In genomic region chr5:74243634-74244033, GRCh38 we compare ENCODE assay signal across 14 cellular contexts.
DNase-seq lines count a peak whose midpoint lies in the region; ATAC-seq and TF ChIP-seq lines count a peak whose summit lies in the region.
"Had no signal": no experiment of that assay in that cellular context is flagged by ENCODE, and none has a peak within 500 bp of the region (broad histone marks: within the 10 kb centered on the region; RNA-seq: fewer than 3 reads in every experiment).

No MANE protein-coding gene starts in this region.

- H3K4me3 ChIP-seq in HCT116 (replicated peaks in 1 of 2; ENCODE audit: low read depth in 1 of 2, low read length in 2 of 2) (no peak overlapping the region), osteoblast (ENCODE audit: insufficient read depth, low read length) (no peak overlapping the region), MM.1S (ENCODE audit: low read length) (no peak overlapping the region)
- H3K4me3 ChIP-seq: lower lobe of right lung had no signal

- H3K79me2 ChIP-seq in HCT116 (ENCODE audit: insufficient read depth, low read length), result no peaks in the 10 kb centered on the region
- H3K79me2 ChIP-seq in osteoblast (ENCODE audit: insufficient read depth, low read length), result no peaks in the 10 kb centered on the region
- H3K79me2 ChIP-seq in MM.1S (ENCODE audit: low read length), result no peaks in the 10 kb centered on the region

- H3K4me1 ChIP-seq in HCT116 (ENCODE audit: control insufficient read depth in 1 of 2, insufficient read depth in 2 of 2, low read length in 2 of 2) (peaks cover 6 to 27% of the 10 kb centered on the region in 2 experiments; a peak in 3 of 4 replicates), osteoblast (ENCODE audit: insufficient read depth, low read length) (peaks cover 12% of the 10 kb centered on the region), MM.1S (ENCODE audit: low read length) (peaks cover 18% of the 10 kb centered on the region)

- RAD21 ChIA-PET in HCT116 (lab: Charles Lee; ENCODE audit: low non-redundant PET in 1 of 2, low total read pairs in 2 of 2, uncharacterized antibody in 2 of 2, unreplicated experiment in 2 of 2), result no interaction called here

- no peak overlapping the region for H3K27ac ChIP-seq in HCT116 (ENCODE audit: low read depth, low read length)
- no peak overlapping the region for H3K27ac ChIP-seq in osteoblast (ENCODE audit: low read depth, low read length)
- no peak overlapping the region for H3K27ac ChIP-seq in MM.1S (ENCODE audit: low read length)
- H3K27ac ChIP-seq: brain microvascular endothelial cell, lower lobe of right lung had no signal

- no peak overlapping the region for H3K9ac ChIP-seq in HCT116 (ENCODE audit: low read length)
- H3K9ac ChIP-seq in MM.1S (ENCODE audit: low read length), result no peak overlapping the region

- H4K20me1 ChIP-seq in HCT116 (ENCODE audit: insufficient read depth) (no peaks in the 10 kb centered on the region), osteoblast (ENCODE audit: insufficient read depth, low read length) (no peaks in the 10 kb centered on the region), MM.1S (ENCODE audit: insufficient read depth, low read length) (no peaks in the 10 kb centered on the region)

- H3K9me3 ChIP-seq in HCT116 (ENCODE audit: control insufficient read depth in 1 of 2, insufficient read depth in 1 of 2, low read depth in 1 of 2, low read length in 2 of 2), result no peaks in the 10 kb centered on the region
- no peaks in the 10 kb centered on the region for H3K9me3 ChIP-seq in osteoblast (ENCODE audit: low read depth, low read length)
- H3K9me3 ChIP-seq in MM.1S (replicated peaks; ENCODE audit: insufficient read depth, low read length), result no peaks in the 10 kb centered on the region
- H3K9me3 ChIP-seq: lower lobe of right lung had no signal

- CTCF ChIA-PET in HCT116 (lab: Charles Lee), result no interaction called here

- TF ChIP-seq CTCF in HCT116 (IDR thresholded peaks at IDR 0.05 in 2 of 3, conservative IDR thresholded peaks at IDR 0.05 in 1 of 3; ENCODE audit: borderline replicate concordance in 1 of 3, insufficient read depth in 1 of 3, low read depth in 2 of 3, low read length in 2 of 3) (no peak), osteoblast (IDR thresholded peaks at IDR 0.05; ENCODE audit: extremely low read depth, low read depth, low read length) (no peak), MM.1S (IDR thresholded peaks at IDR 0.05; ENCODE audit: low read length) (no peak)

- H3F3A ChIP-seq in MM.1S (ENCODE audit: insufficient read depth, low read length), result no peaks in the 10 kb centered on the region

- DNase-seq in HCT116 (ENCODE audit: low read depth, low spot score) (no peak), NCI-H69 (lab: John Stamatoyannopoulos, UW) (peak; percentile 80), dermis blood vessel endothelial cell (peak; percentile 12), osteoblast (ENCODE audit: insufficient read length, low spot score, missing footprints) (no peak), NCI-H1417 treated with DMSO at 0.1 percent for 48 hours (lab: John Stamatoyannopoulos, UW) (no peak), MM.1S (no peak)
- DNase-seq in stimulated activated naive CD8-positive, alpha-beta T cell treated with anti-CD3 and anti-CD28 coated beads, Interleukin-15, Interleukin-2, amounts not matched to agents 100 U/mL and 50 U/mL, for 24 hours, result no peak
- DNase-seq: activated CD4-positive, alpha-beta T cell treated with anti-CD3 and anti-CD28 coated beads for 4 hours; activated naive CD4-positive, alpha-beta T cell treated with anti-CD3 and anti-CD28 coated beads, Interleukin-2, amount 50 U/mL, for 16 hours; brain microvascular endothelial cell; lower lobe of right lung; T-helper 2 cell had no signal

- H3K4me2 ChIP-seq in HCT116 (ENCODE audit: low read length) (no peak overlapping the region), osteoblast (ENCODE audit: insufficient read depth, low read length) (no peak overlapping the region), MM.1S (ENCODE audit: low read depth, low read length) (no peak overlapping the region)

- no peak for TF ChIP-seq POLR2A in HCT116 (IDR thresholded peaks at IDR 0.05; ENCODE audit: borderline replicate concordance, extremely low read depth, insufficient read depth, insufficient read length)

- BruUV-seq in HCT116 (replicated peaks; lab: Mats Ljungman, UMichigan), result no TSS peak

- POLR2A ChIA-PET in HCT116 (lab: Charles Lee), result no interaction called here

- H3K9me2 ChIP-seq in HCT116 (ENCODE audit: insufficient read depth) (no peaks in the 10 kb centered on the region), MM.1S (replicated peaks; ENCODE audit: insufficient read depth, low read length) (no peaks in the 10 kb centered on the region)

- ATAC-seq in HCT116, result no peak
- no peak for ATAC-seq in stimulated activated naive CD8-positive, alpha-beta T cell treated with anti-CD3 and anti-CD28 coated beads, Interleukin-15, Interleukin-2, amounts not matched to agents 100 U/mL and 50 U/mL, for 24 hours
- ATAC-seq: lower lobe of right lung; natural killer cell treated with Interleukin-12 subunit alpha and Interleukin-12 subunit beta and Interleukin-15 and Interleukin-18, amount 100 ng/mL, for 72 hours; Right ventricle myocardium inferior had no signal

- intact Hi-C loops in HCT116 (cut with micrococcal nuclease), result no loop called here

- no peaks in the 10 kb centered on the region for H3K36me3 ChIP-seq in HCT116 (ENCODE audit: control insufficient read depth in 1 of 2, insufficient read depth in 2 of 2, low read length in 2 of 2)
- no peaks in the 10 kb centered on the region for H3K36me3 ChIP-seq in osteoblast (ENCODE audit: insufficient read depth, low read length)
- no peaks in the 10 kb centered on the region for H3K36me3 ChIP-seq in MM.1S (replicated peaks; ENCODE audit: insufficient read depth, low read length)
- H3K36me3 ChIP-seq: brain microvascular endothelial cell, lower lobe of right lung had no signal

- TF ChIP-seq RAD21 in HCT116 (IDR thresholded peaks at IDR 0.05; ENCODE audit: low read depth), result no peak

- H3K27me3 ChIP-seq in HCT116 (ENCODE audit: insufficient read depth, low read length) (no peaks in the 10 kb centered on the region), osteoblast (ENCODE audit: insufficient read depth, low read length) (no peaks in the 10 kb centered on the region), MM.1S (replicated peaks; ENCODE audit: insufficient read depth, low read length) (no peaks in the 10 kb centered on the region)
- H3K27me3 ChIP-seq: brain microvascular endothelial cell had no signal

- H2AFZ ChIP-seq in HCT116 (ENCODE audit: low read depth, low read length, poor library complexity, severe bottlenecking), result peak overlapping the region; percentile 38
- peak overlapping the region; percentile 4 for H2AFZ ChIP-seq in osteoblast (ENCODE audit: low read length)
- H2AFZ ChIP-seq in MM.1S (ENCODE audit: low read length), result no peak overlapping the region

TF ChIP-seq in HCT116, 20 proteins besides CTCF, POLR2A, EP300 and RAD21:
- TF ChIP-seq SIN3A (IDR thresholded peaks at IDR 0.05; ENCODE audit: low read depth) (no peak), CEBPB (IDR thresholded peaks at IDR 0.05; ENCODE audit: low read depth) (no peak), SP1 (IDR thresholded peaks at IDR 0.05; ENCODE audit: low read depth) (no peak), EZH2phosphoT487 (IDR thresholded peaks at IDR 0.05; ENCODE audit: borderline replicate concordance) (no peak), FOSL1 (IDR thresholded peaks at IDR 0.05; ENCODE audit: low read depth) (no peak)
- TF ChIP-seq, protein P1, sequence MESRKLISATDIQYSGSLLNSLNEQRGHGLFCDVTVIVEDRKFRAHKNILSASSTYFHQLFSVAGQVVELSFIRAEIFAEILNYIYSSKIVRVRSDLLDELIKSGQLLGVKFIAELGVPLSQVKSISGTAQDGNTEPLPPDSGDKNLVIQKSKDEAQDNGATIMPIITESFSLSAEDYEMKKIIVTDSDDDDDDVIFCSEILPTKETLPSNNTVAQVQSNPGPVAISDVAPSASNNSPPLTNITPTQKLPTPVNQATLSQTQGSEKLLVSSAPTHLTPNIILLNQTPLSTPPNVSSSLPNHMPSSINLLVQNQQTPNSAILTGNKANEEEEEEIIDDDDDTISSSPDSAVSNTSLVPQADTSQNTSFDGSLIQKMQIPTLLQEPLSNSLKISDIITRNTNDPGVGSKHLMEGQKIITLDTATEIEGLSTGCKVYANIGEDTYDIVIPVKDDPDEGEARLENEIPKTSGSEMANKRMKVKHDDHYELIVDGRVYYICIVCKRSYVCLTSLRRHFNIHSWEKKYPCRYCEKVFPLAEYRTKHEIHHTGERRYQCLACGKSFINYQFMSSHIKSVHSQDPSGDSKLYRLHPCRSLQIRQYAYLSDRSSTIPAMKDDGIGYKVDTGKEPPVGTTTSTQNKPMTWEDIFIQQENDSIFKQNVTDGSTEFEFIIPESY (IDR thresholded peaks at IDR 0.05; ENCODE audit: extremely low read depth, insufficient replicate concordance, low read length), result no peak

Comparison
In these comparisons a context has a peak if more than half of its experiments do, and no peak if none do; other contexts are left out.
1. DNase-seq: peak in NCI-H69 (single experiment) and dermis blood vessel endothelial cell (single experiment); none in HCT116 (single experiment), osteoblast (single experiment), NCI-H1417 treated with DMSO at 0.1 percent for 48 hours (single experiment), MM.1S (single experiment) and stimulated activated naive CD8-positive, alpha-beta T cell treated with anti-CD3 and anti-CD28 coated beads, Interleukin-15, Interleukin-2, amounts not matched to agents 100 U/mL and 50 U/mL, for 24 hours (single experiment).